In the genomic region with DNA sequence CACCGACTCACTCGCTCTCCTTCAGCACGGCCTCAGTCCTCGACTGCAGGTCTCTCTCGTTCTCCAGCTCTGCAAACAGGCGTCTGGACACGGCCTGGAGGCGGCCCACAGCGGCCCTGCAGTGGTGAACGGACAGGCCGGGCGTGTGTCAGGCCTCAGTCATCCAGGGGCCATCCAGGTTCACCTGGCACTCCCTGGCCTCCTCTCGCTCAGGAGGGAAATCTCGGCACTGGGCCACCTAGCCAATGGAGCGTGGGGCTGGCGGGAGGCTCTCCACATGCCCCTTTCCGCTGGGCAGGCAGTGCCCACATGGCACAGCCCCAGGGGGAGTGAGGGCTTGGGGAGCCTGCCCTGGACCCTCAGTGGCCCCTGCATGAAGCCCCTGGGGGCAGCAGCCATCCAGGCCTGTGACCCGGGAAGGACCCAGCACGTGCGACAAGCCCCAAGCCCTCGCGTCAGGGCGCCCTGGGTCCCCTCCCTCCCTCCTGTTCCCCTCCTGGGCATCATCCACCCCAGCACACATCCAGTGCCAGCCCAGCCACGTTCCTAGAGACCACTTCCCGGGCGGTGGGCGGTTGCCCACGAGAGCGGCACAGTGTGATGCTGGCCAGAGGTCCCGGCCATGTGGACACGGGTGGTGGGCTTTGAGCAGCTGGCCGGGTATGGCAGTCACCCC, we compare ENCODE assay signal across 2 cellular contexts.
A peak's percentile ranks its signal among the peaks of the same experiment; 100 is the strongest.
TF ChIP-seq lines count a peak whose summit lies in the region.

No MANE protein-coding gene starts in this region.

TF ChIP-seq in HepG2, 621 proteins besides CTCF, POLR2A, EP300 and RAD21 (continues in another document):
- no peak for TF ChIP-seq SRSF1 (optimal IDR thresholded peaks at IDR 0.05; ENCODE audit: low read depth, low read length)
- TF ChIP-seq ARID2 (CRISPR knock-in tag; IDR thresholded peaks at IDR 0.05; ENCODE audit: borderline replicate concordance) = no peak
- TF ChIP-seq SAP130 (CRISPR knock-in tag; IDR thresholded peaks at IDR 0.05; ENCODE audit: low read depth) = no peak
- TF ChIP-seq ZFY (CRISPR knock-in tag; IDR thresholded peaks at IDR 0.05) = peak; percentile 32; the same call in 1 of the 2 replicates
- TF ChIP-seq ZSCAN22 (CRISPR knock-in tag; IDR thresholded peaks at IDR 0.05) = no peak
- 0 out of 2 replicates have a peak, but pooled peaks have one; percentile 20 for TF ChIP-seq MTF2 (CRISPR knock-in tag; IDR thresholded peaks at IDR 0.05; ENCODE audit: borderline replicate concordance)
- TF ChIP-seq, protein P1, sequence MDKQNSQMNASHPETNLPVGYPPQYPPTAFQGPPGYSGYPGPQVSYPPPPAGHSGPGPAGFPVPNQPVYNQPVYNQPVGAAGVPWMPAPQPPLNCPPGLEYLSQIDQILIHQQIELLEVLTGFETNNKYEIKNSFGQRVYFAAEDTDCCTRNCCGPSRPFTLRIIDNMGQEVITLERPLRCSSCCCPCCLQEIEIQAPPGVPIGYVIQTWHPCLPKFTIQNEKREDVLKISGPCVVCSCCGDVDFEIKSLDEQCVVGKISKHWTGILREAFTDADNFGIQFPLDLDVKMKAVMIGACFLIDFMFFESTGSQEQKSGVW (CRISPR knock-in tag; IDR thresholded peaks at IDR 0.05; ENCODE audit: borderline replicate concordance) = 0 out of 2 replicates have a peak, but pooled peaks have one; percentile 44
- no peak for TF ChIP-seq HNRNPLL (IDR thresholded peaks at IDR 0.05; ENCODE audit: low read depth, low read length, poor library complexity, severe bottlenecking)
- peak; percentile 66; the same call in 1 of the 2 replicates for TF ChIP-seq ZFX (CRISPR knock-in tag; IDR thresholded peaks at IDR 0.05; ENCODE audit: low read depth)
- TF ChIP-seq, protein P2, sequence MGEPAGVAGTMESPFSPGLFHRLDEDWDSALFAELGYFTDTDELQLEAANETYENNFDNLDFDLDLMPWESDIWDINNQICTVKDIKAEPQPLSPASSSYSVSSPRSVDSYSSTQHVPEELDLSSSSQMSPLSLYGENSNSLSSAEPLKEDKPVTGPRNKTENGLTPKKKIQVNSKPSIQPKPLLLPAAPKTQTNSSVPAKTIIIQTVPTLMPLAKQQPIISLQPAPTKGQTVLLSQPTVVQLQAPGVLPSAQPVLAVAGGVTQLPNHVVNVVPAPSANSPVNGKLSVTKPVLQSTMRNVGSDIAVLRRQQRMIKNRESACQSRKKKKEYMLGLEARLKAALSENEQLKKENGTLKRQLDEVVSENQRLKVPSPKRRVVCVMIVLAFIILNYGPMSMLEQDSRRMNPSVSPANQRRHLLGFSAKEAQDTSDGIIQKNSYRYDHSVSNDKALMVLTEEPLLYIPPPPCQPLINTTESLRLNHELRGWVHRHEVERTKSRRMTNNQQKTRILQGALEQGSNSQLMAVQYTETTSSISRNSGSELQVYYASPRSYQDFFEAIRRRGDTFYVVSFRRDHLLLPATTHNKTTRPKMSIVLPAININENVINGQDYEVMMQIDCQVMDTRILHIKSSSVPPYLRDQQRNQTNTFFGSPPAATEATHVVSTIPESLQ (CRISPR knock-in tag; conservative IDR thresholded peaks at IDR 0.05) = no peak
- TF ChIP-seq, protein P3, sequence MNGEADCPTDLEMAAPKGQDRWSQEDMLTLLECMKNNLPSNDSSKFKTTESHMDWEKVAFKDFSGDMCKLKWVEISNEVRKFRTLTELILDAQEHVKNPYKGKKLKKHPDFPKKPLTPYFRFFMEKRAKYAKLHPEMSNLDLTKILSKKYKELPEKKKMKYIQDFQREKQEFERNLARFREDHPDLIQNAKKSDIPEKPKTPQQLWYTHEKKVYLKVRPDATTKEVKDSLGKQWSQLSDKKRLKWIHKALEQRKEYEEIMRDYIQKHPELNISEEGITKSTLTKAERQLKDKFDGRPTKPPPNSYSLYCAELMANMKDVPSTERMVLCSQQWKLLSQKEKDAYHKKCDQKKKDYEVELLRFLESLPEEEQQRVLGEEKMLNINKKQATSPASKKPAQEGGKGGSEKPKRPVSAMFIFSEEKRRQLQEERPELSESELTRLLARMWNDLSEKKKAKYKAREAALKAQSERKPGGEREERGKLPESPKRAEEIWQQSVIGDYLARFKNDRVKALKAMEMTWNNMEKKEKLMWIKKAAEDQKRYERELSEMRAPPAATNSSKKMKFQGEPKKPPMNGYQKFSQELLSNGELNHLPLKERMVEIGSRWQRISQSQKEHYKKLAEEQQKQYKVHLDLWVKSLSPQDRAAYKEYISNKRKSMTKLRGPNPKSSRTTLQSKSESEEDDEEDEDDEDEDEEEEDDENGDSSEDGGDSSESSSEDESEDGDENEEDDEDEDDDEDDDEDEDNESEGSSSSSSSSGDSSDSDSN (CRISPR knock-in tag; IDR thresholded peaks at IDR 0.05) = peak; percentile 32; the same call in 1 of the 2 replicates
- peak; percentile 72; the same call in 1 of the 2 replicates for TF ChIP-seq HNRNPL (IDR thresholded peaks at IDR 0.05; ENCODE audit: low read depth, low read length)
- TF ChIP-seq HNRNPUL1 (IDR thresholded peaks at IDR 0.05; ENCODE audit: low read depth, low read length) = no peak
- no peak for TF ChIP-seq MIER3 (CRISPR knock-in tag; IDR thresholded peaks at IDR 0.05; ENCODE audit: borderline replicate concordance)
- TF ChIP-seq, protein P4, sequence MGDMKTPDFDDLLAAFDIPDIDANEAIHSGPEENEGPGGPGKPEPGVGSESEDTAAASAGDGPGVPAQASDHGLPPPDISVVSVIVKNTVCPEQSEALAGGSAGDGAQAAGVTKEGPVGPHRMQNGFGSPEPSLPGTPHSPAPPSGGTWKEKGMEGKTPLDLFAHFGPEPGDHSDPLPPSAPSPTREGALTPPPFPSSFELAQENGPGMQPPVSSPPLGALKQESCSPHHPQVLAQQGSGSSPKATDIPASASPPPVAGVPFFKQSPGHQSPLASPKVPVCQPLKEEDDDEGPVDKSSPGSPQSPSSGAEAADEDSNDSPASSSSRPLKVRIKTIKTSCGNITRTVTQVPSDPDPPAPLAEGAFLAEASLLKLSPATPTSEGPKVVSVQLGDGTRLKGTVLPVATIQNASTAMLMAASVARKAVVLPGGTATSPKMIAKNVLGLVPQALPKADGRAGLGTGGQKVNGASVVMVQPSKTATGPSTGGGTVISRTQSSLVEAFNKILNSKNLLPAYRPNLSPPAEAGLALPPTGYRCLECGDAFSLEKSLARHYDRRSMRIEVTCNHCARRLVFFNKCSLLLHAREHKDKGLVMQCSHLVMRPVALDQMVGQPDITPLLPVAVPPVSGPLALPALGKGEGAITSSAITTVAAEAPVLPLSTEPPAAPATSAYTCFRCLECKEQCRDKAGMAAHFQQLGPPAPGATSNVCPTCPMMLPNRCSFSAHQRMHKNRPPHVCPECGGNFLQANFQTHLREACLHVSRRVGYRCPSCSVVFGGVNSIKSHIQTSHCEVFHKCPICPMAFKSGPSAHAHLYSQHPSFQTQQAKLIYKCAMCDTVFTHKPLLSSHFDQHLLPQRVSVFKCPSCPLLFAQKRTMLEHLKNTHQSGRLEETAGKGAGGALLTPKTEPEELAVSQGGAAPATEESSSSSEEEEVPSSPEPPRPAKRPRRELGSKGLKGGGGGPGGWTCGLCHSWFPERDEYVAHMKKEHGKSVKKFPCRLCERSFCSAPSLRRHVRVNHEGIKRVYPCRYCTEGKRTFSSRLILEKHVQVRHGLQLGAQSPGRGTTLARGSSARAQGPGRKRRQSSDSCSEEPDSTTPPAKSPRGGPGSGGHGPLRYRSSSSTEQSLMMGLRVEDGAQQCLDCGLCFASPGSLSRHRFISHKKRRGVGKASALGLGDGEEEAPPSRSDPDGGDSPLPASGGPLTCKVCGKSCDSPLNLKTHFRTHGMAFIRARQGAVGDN (CRISPR knock-in tag; IDR thresholded peaks at IDR 0.05) = peak; percentile 61

TF ChIP-seq in WTC11, 78 proteins besides CTCF, POLR2A, EP300 and RAD21:
- TF ChIP-seq, protein P5, sequence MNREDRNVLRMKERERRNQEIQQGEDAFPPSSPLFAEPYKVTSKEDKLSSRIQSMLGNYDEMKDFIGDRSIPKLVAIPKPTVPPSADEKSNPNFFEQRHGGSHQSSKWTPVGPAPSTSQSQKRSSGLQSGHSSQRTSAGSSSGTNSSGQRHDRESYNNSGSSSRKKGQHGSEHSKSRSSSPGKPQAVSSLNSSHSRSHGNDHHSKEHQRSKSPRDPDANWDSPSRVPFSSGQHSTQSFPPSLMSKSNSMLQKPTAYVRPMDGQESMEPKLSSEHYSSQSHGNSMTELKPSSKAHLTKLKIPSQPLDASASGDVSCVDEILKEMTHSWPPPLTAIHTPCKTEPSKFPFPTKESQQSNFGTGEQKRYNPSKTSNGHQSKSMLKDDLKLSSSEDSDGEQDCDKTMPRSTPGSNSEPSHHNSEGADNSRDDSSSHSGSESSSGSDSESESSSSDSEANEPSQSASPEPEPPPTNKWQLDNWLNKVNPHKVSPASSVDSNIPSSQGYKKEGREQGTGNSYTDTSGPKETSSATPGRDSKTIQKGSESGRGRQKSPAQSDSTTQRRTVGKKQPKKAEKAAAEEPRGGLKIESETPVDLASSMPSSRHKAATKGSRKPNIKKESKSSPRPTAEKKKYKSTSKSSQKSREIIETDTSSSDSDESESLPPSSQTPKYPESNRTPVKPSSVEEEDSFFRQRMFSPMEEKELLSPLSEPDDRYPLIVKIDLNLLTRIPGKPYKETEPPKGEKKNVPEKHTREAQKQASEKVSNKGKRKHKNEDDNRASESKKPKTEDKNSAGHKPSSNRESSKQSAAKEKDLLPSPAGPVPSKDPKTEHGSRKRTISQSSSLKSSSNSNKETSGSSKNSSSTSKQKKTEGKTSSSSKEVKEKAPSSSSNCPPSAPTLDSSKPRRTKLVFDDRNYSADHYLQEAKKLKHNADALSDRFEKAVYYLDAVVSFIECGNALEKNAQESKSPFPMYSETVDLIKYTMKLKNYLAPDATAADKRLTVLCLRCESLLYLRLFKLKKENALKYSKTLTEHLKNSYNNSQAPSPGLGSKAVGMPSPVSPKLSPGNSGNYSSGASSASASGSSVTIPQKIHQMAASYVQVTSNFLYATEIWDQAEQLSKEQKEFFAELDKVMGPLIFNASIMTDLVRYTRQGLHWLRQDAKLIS (CRISPR knock-in tag; IDR thresholded peaks at IDR 0.05; ENCODE audit: borderline replicate concordance) = no peak
- TF ChIP-seq, protein P6, sequence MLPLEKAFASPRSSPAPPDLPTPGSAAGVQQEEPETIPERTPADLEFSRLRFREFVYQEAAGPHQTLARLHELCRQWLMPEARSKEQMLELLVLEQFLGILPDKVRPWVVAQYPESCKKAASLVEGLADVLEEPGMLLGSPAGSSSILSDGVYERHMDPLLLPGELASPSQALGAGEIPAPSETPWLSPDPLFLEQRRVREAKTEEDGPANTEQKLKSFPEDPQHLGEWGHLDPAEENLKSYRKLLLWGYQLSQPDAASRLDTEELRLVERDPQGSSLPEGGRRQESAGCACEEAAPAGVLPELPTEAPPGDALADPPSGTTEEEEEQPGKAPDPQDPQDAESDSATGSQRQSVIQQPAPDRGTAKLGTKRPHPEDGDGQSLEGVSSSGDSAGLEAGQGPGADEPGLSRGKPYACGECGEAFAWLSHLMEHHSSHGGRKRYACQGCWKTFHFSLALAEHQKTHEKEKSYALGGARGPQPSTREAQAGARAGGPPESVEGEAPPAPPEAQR (CRISPR knock-in tag; IDR thresholded peaks at IDR 0.05) = no peak
- no peak for TF ChIP-seq SMAD4 (CRISPR knock-in tag; IDR thresholded peaks at IDR 0.05)
TF ChIP-seq in WTC11: peak in this region for 0.
